Comparison of ENCODE assay signal across 24 cellular contexts in the genomic region with DNA sequence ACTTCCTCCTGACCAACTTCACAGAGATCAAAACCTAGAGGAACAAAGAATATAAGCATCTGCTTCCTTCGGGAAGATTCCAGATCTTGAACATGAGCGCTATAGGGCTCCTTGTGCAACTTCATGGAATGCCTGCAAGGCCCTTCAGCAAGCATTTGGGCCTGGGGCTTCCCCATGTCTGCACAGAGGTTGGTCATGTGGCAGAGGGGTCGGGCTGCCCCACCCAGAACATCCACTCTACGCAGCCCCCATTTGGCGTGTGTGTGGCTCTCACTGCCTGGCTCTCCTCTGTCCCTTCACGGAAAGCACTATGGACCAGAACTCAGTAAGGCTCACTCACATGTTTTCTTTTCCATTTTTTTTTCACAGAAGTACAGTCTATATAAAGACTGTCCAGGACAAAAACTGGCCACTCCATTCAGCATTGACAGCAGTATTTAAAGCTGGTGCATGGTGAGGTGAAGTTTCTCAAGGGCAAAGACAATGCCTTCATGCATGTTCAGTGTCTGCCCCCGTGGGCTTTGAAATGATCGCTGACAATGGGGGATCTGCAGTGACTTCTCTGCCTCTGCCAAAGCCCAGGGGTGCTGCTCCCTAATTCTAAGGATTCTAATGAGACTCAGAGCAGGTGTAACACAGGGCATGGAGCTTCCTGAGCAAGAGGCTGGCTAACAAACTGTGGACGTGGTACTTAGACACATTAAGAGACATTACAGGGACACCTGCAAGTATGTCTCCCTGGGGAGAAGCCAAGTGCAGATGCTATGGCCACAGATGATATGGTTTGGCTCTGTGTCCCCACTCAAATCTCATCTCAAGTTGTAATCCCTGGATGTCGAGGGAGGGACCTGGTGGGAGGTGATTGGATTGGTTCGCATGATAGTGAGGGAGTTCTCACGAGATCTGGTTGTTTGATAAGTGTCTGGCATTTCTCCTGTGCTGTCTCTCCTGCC.
DNase-seq lines count a peak whose midpoint lies in the region; ATAC-seq and TF ChIP-seq lines count a peak whose summit lies in the region.
"Had no signal": no experiment of that assay in that cellular context is flagged by ENCODE, and none has a peak within 500 bp of the region (broad histone marks: within the 10 kb centered on the region; RNA-seq: fewer than 3 reads in every experiment).

No MANE protein-coding gene starts in this region.

- POLR2A ChIA-PET in CD8-positive, alpha-beta T cell (lab: Charles Lee), result no interaction called here

- H3K4me3 Mint-ChIP-seq in CD8-positive, alpha-beta T cell, result no peak overlapping the region
- no peak overlapping the region for H3K4me3 Mint-ChIP-seq in chondrocyte (ENCODE audit: unreplicated experiment)
- no peak overlapping the region for H3K4me3 Mint-ChIP-seq in natural killer cell
- H3K4me3 Mint-ChIP-seq: activated CD4-positive, alpha-beta T cell treated with anti-CD3 and anti-CD28 coated beads for 36 hours; mesothelial cell of epicardium; naive thymus-derived CD4-positive, alpha-beta T cell; stimulated activated naive CD8-positive, alpha-beta T cell treated with anti-CD3 and anti-CD28 coated beads, Interleukin-15, Interleukin-2, amounts not matched to agents 100 ng/mL and 50 ng/mL, for 24 hours had no signal

- H3K4me3 ChIP-seq in CD8-positive, alpha-beta T cell (ENCODE audit: low read depth, low read length), result no peak overlapping the region
- no peak overlapping the region for H3K4me3 ChIP-seq in gastrocnemius medialis
- H3K4me3 ChIP-seq: HAP-1, tibial artery had no signal

- no peak for ATAC-seq in CD8-positive, alpha-beta T cell
- ATAC-seq in gastrocnemius medialis (no peak), GM21717 (IDR thresholded peaks at IDR 0.05; ENCODE audit: unreplicated experiment) (no peak), natural killer cell (no peak)
- ATAC-seq: activated CD4-positive, alpha-beta T cell treated with anti-CD3 and anti-CD28 coated beads for 36 hours; left lobe of liver; naive thymus-derived CD4-positive, alpha-beta T cell; right cardiac atrium had no signal

- no peaks in the 10 kb centered on the region for H3K9me3 Mint-ChIP-seq in CD8-positive, alpha-beta T cell
- H3K9me3 Mint-ChIP-seq in chondrocyte (ENCODE audit: low read depth), result no peaks in the 10 kb centered on the region
- no peaks in the 10 kb centered on the region for H3K9me3 Mint-ChIP-seq in natural killer cell
- H3K9me3 Mint-ChIP-seq: activated T-helper 2 cell treated with anti-CD3 and anti-CD28 coated beads, Interferon-gamma antibody, Interleukin-2, Interleukin-4, amounts not matched to agents 10 μg/mL and 5 μg/mL and 100 μg/mL, durations not matched to agents 14 hours and 24 hours and 36 hours; mesothelial cell of epicardium; naive thymus-derived CD4-positive, alpha-beta T cell; stimulated activated naive CD8-positive, alpha-beta T cell treated with anti-CD3 and anti-CD28 coated beads, Interleukin-15, Interleukin-2, amounts not matched to agents 100 ng/mL and 50 ng/mL, for 24 hours had no signal

- H3K4me1 ChIP-seq in CD8-positive, alpha-beta T cell (ENCODE audit: insufficient read depth, low read length), result peaks cover 3% of the 10 kb centered on the region
- peaks cover 9 to 11% of the 10 kb centered on the region in 2 donors for H3K4me1 ChIP-seq in gastrocnemius medialis
- H3K4me1 ChIP-seq: HAP-1 had no signal

- H3K36me3 Mint-ChIP-seq in CD8-positive, alpha-beta T cell, result peaks cover 21% of the 10 kb centered on the region
- H3K36me3 Mint-ChIP-seq in chondrocyte (ENCODE audit: low read depth) (peaks cover 25% of the 10 kb centered on the region), natural killer cell (no peaks in the 10 kb centered on the region)

- intact Hi-C loops in CD8-positive, alpha-beta T cell (cut with DNase I, micrococcal nuclease), result no loop called here
- intact Hi-C loops in gastrocnemius medialis (cut with DNase I; ENCODE audit: low total_unique reads) (no loop called here), natural killer cell (cut with micrococcal nuclease) (no loop called here)

- H3K27ac ChIP-seq in CD8-positive, alpha-beta T cell (ENCODE audit: low read depth, low read length), result no peak overlapping the region
- H3K27ac ChIP-seq in gastrocnemius medialis, result peak overlapping the region; percentile 38 to 64 (median 60)
- H3K27ac ChIP-seq: tibial artery had no signal

- no peak for TF ChIP-seq POLR2A in gastrocnemius medialis (IDR thresholded peaks at IDR 0.05)

- CTCF ChIA-PET in CD8-positive, alpha-beta T cell (lab: Charles Lee), result no interaction called here

- no peaks in the 10 kb centered on the region for H3K27me3 ChIP-seq in CD8-positive, alpha-beta T cell (ENCODE audit: insufficient read depth, low read length)
- no peaks in the 10 kb centered on the region for H3K27me3 ChIP-seq in gastrocnemius medialis
- H3K27me3 ChIP-seq: tibial artery had no signal

- peak overlapping the region; percentile 42 for H3K27ac Mint-ChIP-seq in CD8-positive, alpha-beta T cell
- H3K27ac Mint-ChIP-seq in chondrocyte (ENCODE audit: unreplicated experiment) (peak overlapping the region; percentile 1), natural killer cell (no peak overlapping the region)
- H3K27ac Mint-ChIP-seq: activated CD4-positive, alpha-beta T cell treated with anti-CD3 and anti-CD28 coated beads for 36 hours; activated T-helper 2 cell treated with anti-CD3 and anti-CD28 coated beads, Interferon-gamma antibody, Interleukin-2, Interleukin-4, amounts not matched to agents 10 μg/mL and 5 μg/mL and 100 μg/mL, durations not matched to agents 14 hours and 24 hours and 36 hours; mesothelial cell of epicardium; naive thymus-derived CD4-positive, alpha-beta T cell; stimulated activated naive CD8-positive, alpha-beta T cell treated with anti-CD3 and anti-CD28 coated beads, Interleukin-15, Interleukin-2, amounts not matched to agents 100 ng/mL and 50 ng/mL, for 24 hours had no signal

- no peaks in the 10 kb centered on the region for H3K36me3 ChIP-seq in CD8-positive, alpha-beta T cell (ENCODE audit: insufficient read depth, low read length)
- H3K36me3 ChIP-seq in gastrocnemius medialis, result peaks cover 0 to 8% of the 10 kb centered on the region in 2 donors

- in situ Hi-C loops in gastrocnemius medialis (cut with MboI; ENCODE audit: low sequenced_read_pairs in 4 of 4), result no loop called here

- DNase-seq in activated CD4-positive, CD25-positive, alpha-beta regulatory T cell treated with anti-CD3 and anti-CD28 coated beads, Interleukin-2, amount 50 U/mL, for 72 hours, result peak; percentile 15
- no peak for DNase-seq in activated CD4-positive, CD25-positive, alpha-beta regulatory T cell (lab: John Stamatoyannopoulos, UW)
- peak in 2 of 7 experiments; percentile 4 to 43 for DNase-seq in CD8-positive, alpha-beta T cell
- DNase-seq in chondrocyte (ENCODE audit: low spot score) (no peak), gastrocnemius medialis (no peak), NCI-H2029 treated with DMSO at 0.1 percent for 48 hours (lab: John Stamatoyannopoulos, UW) (no peak), natural killer cell (no peak)
- DNase-seq: activated CD4-positive, alpha-beta T cell treated with anti-CD3 and anti-CD28 coated beads for 36 hours; AML-193; DMS79; effector CD8-positive, alpha-beta T cell; foreskin fibroblast; NCI-H1436 treated with DMSO at 0.1 percent for 48 hours; NCI-H2171; NCI-H510A treated with DMSO at 0.1 percent for 48 hours had no signal

- no peaks in the 10 kb centered on the region for H3K9me3 ChIP-seq in CD8-positive, alpha-beta T cell (ENCODE audit: low read length)
- H3K9me3 ChIP-seq in gastrocnemius medialis, result no peaks in the 10 kb centered on the region
- H3K9me3 ChIP-seq: HAP-1, tibial artery had no signal

- H3K27me3 Mint-ChIP-seq in CD8-positive, alpha-beta T cell (ENCODE audit: low read depth), result no peaks in the 10 kb centered on the region
- H3K27me3 Mint-ChIP-seq in chondrocyte (ENCODE audit: low read depth) (no peaks in the 10 kb centered on the region), natural killer cell (ENCODE audit: low read depth in 2 of 2) (no peaks in the 10 kb centered on the region)
- H3K27me3 Mint-ChIP-seq: activated CD4-positive, alpha-beta T cell treated with anti-CD3 and anti-CD28 coated beads for 36 hours; naive thymus-derived CD4-positive, alpha-beta T cell; stimulated activated naive CD8-positive, alpha-beta T cell treated with anti-CD3 and anti-CD28 coated beads, Interleukin-15, Interleukin-2, amounts not matched to agents 100 ng/mL and 50 ng/mL, for 24 hours had no signal

- TF ChIP-seq CTCF in CD8-positive, alpha-beta T cell (IDR thresholded peaks at IDR 0.05), result no peak
- TF ChIP-seq CTCF in chondrocyte (IDR thresholded peaks at IDR 0.05) (no peak), gastrocnemius medialis (IDR thresholded peaks at IDR 0.05 in 4 of 5, conservative IDR thresholded peaks at IDR 0.05 in 1 of 5) (no peak), natural killer cell (IDR thresholded peaks at IDR 0.05) (no peak)

- H3K4me1 Mint-ChIP-seq in CD8-positive, alpha-beta T cell (ENCODE audit: low read depth), result peaks cover 6% of the 10 kb centered on the region
- peaks cover 18% of the 10 kb centered on the region for H3K4me1 Mint-ChIP-seq in chondrocyte (ENCODE audit: low read depth)
- H3K4me1 Mint-ChIP-seq in natural killer cell, result peaks cover 0 to 5% of the 10 kb centered on the region in 2 donors

Comparison
In these comparisons a context has a peak if more than half of its experiments do, and no peak if none do; other contexts are left out.
1. H3K27ac Mint-ChIP-seq: peak in CD8-positive, alpha-beta T cell (single experiment) and chondrocyte (single experiment); none in natural killer cell (0 of 2).